Comparison of ENCODE assay signal across 8 cellular contexts in the genomic region with DNA sequence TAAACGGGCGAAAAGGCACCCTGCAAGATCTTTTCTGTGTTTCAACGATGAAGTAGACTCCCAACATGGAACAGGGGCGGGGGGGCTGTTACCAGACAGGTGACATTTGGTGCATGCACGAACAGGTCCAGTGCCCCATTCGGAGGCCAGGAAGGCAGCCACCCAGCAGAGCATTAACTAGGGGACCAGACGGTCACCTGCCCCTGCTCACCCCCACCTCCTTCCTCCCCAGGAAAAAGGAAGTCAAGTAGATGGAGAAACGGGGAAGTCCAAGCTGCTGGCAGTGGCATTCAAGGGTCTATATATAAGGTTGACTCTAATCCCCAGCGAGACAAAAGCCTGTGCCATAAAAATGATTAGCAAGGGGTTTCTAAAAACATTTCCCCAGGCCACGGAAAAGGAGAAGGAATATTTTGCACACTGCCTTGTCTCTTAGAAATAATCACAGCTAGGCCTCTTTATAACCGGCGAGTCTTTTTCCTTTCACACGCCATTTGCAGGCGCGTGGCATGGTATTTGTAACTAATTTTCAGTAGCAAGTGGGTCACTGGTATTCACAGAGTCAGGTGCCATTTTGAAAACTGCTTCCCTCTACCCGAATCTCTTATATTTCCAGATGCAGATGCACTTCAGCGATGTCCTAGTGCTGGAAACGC. TPM values are rescaled to one million over a fixed set of nuclear protein-coding genes. Genes with fewer than 3 reads are reported as not detected.
DNase-seq lines count a peak whose midpoint lies in the region; ATAC-seq and TF ChIP-seq lines count a peak whose summit lies in the region.

No MANE protein-coding gene starts in this region.

- H3K36me3 ChIP-seq in Karpas-422 (ENCODE audit: insufficient read depth, low read length): peaks cover 10% of the 10 kb centered on the region; the same call in 1 of the 2 replicates

- H2AFZ ChIP-seq in Karpas-422 (ENCODE audit: low read length): peak overlapping the region; percentile 48; the same call in 1 of the 2 replicates

- H3K4me3 Mint-ChIP-seq in stimulated activated naive B cell treated with anti-CD40 and anti-IgM and Interleukin-4, amounts not matched to agents 10 μg/mL and 1 μg/mL and 100 μg/mL, for 72 hours: peak overlapping the region; percentile 97 to 99

- intact Hi-C loops in left ventricle myocardium superior (cut with micrococcal nuclease): loop anchor here (10.0 kb wide), 1 partner anchor 511 kb away; no protein-coding TSS in a partner anchor

- peaks cover 35 to 56% of the 10 kb centered on the region in 2 donors for H3K4me1 Mint-ChIP-seq in stimulated activated naive B cell treated with anti-CD40 and anti-IgM and Interleukin-4, amounts not matched to agents 10 μg/mL and 1 μg/mL and 100 μg/mL, for 72 hours

- H3K27ac Mint-ChIP-seq in stimulated activated naive B cell treated with anti-CD40 and anti-IgM and Interleukin-4, amounts not matched to agents 10 μg/mL and 1 μg/mL and 100 μg/mL, for 72 hours: peak overlapping the region; percentile 100

- DNase-seq in AG10803 (ENCODE audit: low read depth) (no peak), Karpas-422 (no peak), left ventricle myocardium superior (peak; percentile 34), EL (no peak), cortex of kidney (lab: John Stamatoyannopoulos, UW) (no peak)
- DNase-seq in activated CD8-positive, alpha-beta memory T cell treated with anti-CD3 and anti-CD28 coated beads, Interleukin-2, amount 50 U/mL, for 48 hours: peak; percentile 69
- peak; percentile 75 for DNase-seq in stimulated activated naive B cell treated with anti-CD40 and anti-IgM and Interleukin-4, amounts not matched to agents 10 μg/mL and 1 μg/mL and 100 μg/mL, for 72 hours

- H4K20me1 ChIP-seq in Karpas-422 (ENCODE audit: insufficient read depth, low read depth, low read length): peaks cover 8% of the 10 kb centered on the region

- peak; percentile 4 for ATAC-seq in left ventricle myocardium superior
- peak; percentile 35 to 52 for ATAC-seq in stimulated activated naive B cell treated with anti-CD40 and anti-IgM and Interleukin-4, amounts not matched to agents 10 μg/mL and 1 μg/mL and 100 μg/mL, for 72 hours (replicated peaks)
- no peak for ATAC-seq in GM21576 (IDR thresholded peaks at IDR 0.05; ENCODE audit: unreplicated experiment)

- peaks cover 30 to 34% of the 10 kb centered on the region in 2 donors for H3K36me3 Mint-ChIP-seq in stimulated activated naive B cell treated with anti-CD40 and anti-IgM and Interleukin-4, amounts not matched to agents 10 μg/mL and 1 μg/mL and 100 μg/mL, for 72 hours

- H3K27ac ChIP-seq in Karpas-422 (ENCODE audit: low read length): peak overlapping the region; percentile 83

- H3K79me2 ChIP-seq in Karpas-422 (ENCODE audit: low read length): peaks cover 5% of the 10 kb centered on the region

- peaks cover 36% of the 10 kb centered on the region for H3K4me1 ChIP-seq in Karpas-422 (ENCODE audit: low read length)

- H3K9me2 ChIP-seq in Karpas-422 (replicated peaks; ENCODE audit: insufficient read depth, low read length): no peaks in the 10 kb centered on the region

- peak overlapping the region; percentile 94 for H3K9ac ChIP-seq in Karpas-422 (ENCODE audit: low read length)

- no peaks in the 10 kb centered on the region for H3K9me3 ChIP-seq in Karpas-422 (ENCODE audit: low read length)

- peaks cover 2 to 3% of the 10 kb centered on the region in 2 donors for H3K9me3 Mint-ChIP-seq in stimulated activated naive B cell treated with anti-CD40 and anti-IgM and Interleukin-4, amounts not matched to agents 10 μg/mL and 1 μg/mL and 100 μg/mL, for 72 hours

- TF ChIP-seq CTCF in AG10803 (conservative IDR thresholded peaks at IDR 0.05; ENCODE audit: low read length): no peak

- peak overlapping the region; percentile 86; the same call in 1 of the 2 replicates for H3K4me3 ChIP-seq in AG10803 (ENCODE audit: low read length)
- H3K4me3 ChIP-seq in Karpas-422 (ENCODE audit: low read length): peak overlapping the region; percentile 89

- no peaks in the 10 kb centered on the region for H3K27me3 ChIP-seq in Karpas-422 (ENCODE audit: low read length)

- peak overlapping the region; percentile 69 for H3K4me2 ChIP-seq in Karpas-422 (ENCODE audit: low read depth, low read length, poor library complexity, severe bottlenecking)

- H3K27me3 Mint-ChIP-seq in stimulated activated naive B cell treated with anti-CD40 and anti-IgM and Interleukin-4, amounts not matched to agents 10 μg/mL and 1 μg/mL and 100 μg/mL, for 72 hours: peaks cover 0 to 32% of the 10 kb centered on the region in 2 donors

RNA-seq across cellular contexts. Expression of a gene that starts 1.2 kb away (rescaled TPM):
- 2,363 and 3,856 TPM in 2 replicates for total RNA-seq in Karpas-422 (2014; rRNA removed; shearing (Covaris generic); ENCODE audit: low replicate concordance)
- total RNA-seq in left ventricle myocardium superior: 942 TPM

Comparison
In these comparisons a context has a peak if more than half of its experiments do, and no peak if none do; other contexts are left out.
1. DNase-seq: peak in activated CD8-positive, alpha-beta memory T cell treated with anti-CD3 and anti-CD28 coated beads, Interleukin-2, amount 50 U/mL, for 48 hours (single experiment), left ventricle myocardium superior (single experiment) and stimulated activated naive B cell treated with anti-CD40 and anti-IgM and Interleukin-4, amounts not matched to agents 10 μg/mL and 1 μg/mL and 100 μg/mL, for 72 hours (single experiment); none in AG10803 (single experiment), Karpas-422 (single experiment), EL (single experiment) and cortex of kidney (single experiment).